ENCODE assay signal across 36 cellular contexts in the genomic region with DNA sequence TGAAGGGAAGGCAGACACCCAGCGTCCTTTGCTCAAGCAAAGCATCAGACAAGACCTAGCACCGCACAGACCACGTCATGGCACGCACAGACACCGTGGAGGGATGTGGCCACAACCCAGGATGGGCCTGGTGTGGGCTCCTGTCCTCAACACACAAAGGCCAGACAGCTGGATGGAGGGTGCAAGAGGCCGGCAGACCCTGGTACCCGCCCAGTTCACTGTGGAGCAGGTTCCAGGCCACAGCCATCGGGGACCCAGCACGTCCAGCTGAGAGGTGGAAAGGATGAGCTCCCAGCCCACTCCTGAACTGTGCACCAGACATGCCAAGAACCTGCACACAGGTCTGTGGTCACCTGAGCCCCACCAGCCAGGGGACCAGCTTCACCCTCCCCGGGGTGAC.
"Had no signal": no experiment of that assay in that cellular context is flagged by ENCODE, and none has a peak within 500 bp of the region (broad histone marks: within the 10 kb centered on the region; RNA-seq: fewer than 3 reads in every experiment).

No MANE protein-coding gene starts in this region.

- DNase-seq: activated CD4-positive, alpha-beta T cell treated with anti-CD3 and anti-CD28 coated beads, Interleukin-2, amount 10 ng/mL, durations not matched to agents 24 days and 14 days; activated CD4-positive, alpha-beta T cell treated with anti-CD3 and anti-CD28 coated beads, Interleukin-2, amount 50 U/mL, for 4 hours; activated CD4-positive, CD25-positive, alpha-beta regulatory T cell; activated CD8-positive, alpha-beta T cell treated with anti-CD3 and anti-CD28 coated beads for 36 hours; activated gamma-delta T cell treated with Interleukin-2 at 50 U/mL for 16 hours; activated naive CD4-positive, alpha-beta T cell treated with anti-CD3 and anti-CD28 coated beads for 36 hours; activated T-cell treated with anti-CD3 and anti-CD28 coated beads for 4 hours; activated T-cell treated with anti-CD3 and anti-CD28 coated beads, Interleukin-2, amount 50 U/mL, for 4 hours; adrenal gland; brain microvascular endothelial cell; central memory CD4-positive, alpha-beta T cell; MM.1S; MV-4-11; NCI-H1092; NCI-H1417; NCI-H146; NCI-H187; NCI-H2029 treated with DMSO at 0.1 percent for 48 hours; NCI-H2107; NCI-H2171; NCI-H510A; NCI-H526; NCI-H748 treated with DMSO at 0.1 percent for 48 hours; NK-92 treated with Interleukin-12 subunit alpha and Interleukin-12 subunit beta, amount 100 ng/mL, for 24 hours; PC-3; Peyer's patch; RPMI8226; SIG-M5; T-helper 1 cell; T1000; WERI-Rb-1 had no signal

- H3K4me1 ChIP-seq: adrenal gland had no signal

- H3K4me3 ChIP-seq: adrenal gland, Peyer's patch had no signal

- ATAC-seq: activated CD8-positive, alpha-beta T cell treated with anti-CD3 and anti-CD28 coated beads for 36 hours; activated naive CD4-positive, alpha-beta T cell treated with anti-CD3 and anti-CD28 coated beads, Interleukin-2, amount 50 U/mL, for 72 hours; activated T-cell treated with anti-CD3 and anti-CD28 coated beads, Interleukin-2, amount 50 U/mL, for 4 hours; PC-3; Right ventricle myocardium inferior; SK-N-SH treated with all-trans-retinoic acid at 6 μM for 48 hours had no signal

- H3K4me2 ChIP-seq: KMS-11 had no signal

- H3K9me3 Mint-ChIP-seq: activated CD4-positive, alpha-beta T cell treated with anti-CD3 and anti-CD28 coated beads, Interleukin-2, amount 10 ng/mL, durations not matched to agents 24 days and 14 days; activated CD8-positive, alpha-beta T cell treated with anti-CD3 and anti-CD28 coated beads for 36 hours; activated naive CD4-positive, alpha-beta T cell treated with anti-CD3 and anti-CD28 coated beads for 36 hours; activated naive CD4-positive, alpha-beta T cell treated with anti-CD3 and anti-CD28 coated beads, Interleukin-2, amount 50 U/mL, for 72 hours; activated T-cell treated with anti-CD3 and anti-CD28 coated beads, Interleukin-2, amount 50 U/mL, for 4 hours; activated T-helper 1 cell treated with anti-CD3 and anti-CD28 coated beads, Interleukin-12 subunit alpha, Interleukin-12 subunit beta, Interleukin-2, Interleukin-4 antibody, amounts not matched to agents 30 ng/mL and 10 ng/mL and 1 ng/mL, durations not matched to agents 14 hours and 24 hours and 36 hours had no signal

- H3K9ac ChIP-seq: KMS-11 had no signal

- H3K27ac ChIP-seq: adrenal gland, brain microvascular endothelial cell, KMS-11, Peyer's patch, WERI-Rb-1 had no signal

- H3K9me3 ChIP-seq: adrenal gland, Peyer's patch had no signal

- H3K27me3 Mint-ChIP-seq: activated CD4-positive, alpha-beta T cell treated with anti-CD3 and anti-CD28 coated beads, Interleukin-2, amount 10 ng/mL, durations not matched to agents 24 days and 14 days; activated CD8-positive, alpha-beta T cell treated with anti-CD3 and anti-CD28 coated beads for 36 hours had no signal

- H3K4me1 Mint-ChIP-seq: activated CD4-positive, alpha-beta T cell treated with anti-CD3 and anti-CD28 coated beads, Interleukin-2, amount 10 ng/mL, durations not matched to agents 24 days and 14 days had no signal

- H3K27ac Mint-ChIP-seq: activated CD4-positive, alpha-beta T cell treated with anti-CD3 and anti-CD28 coated beads, Interleukin-2, amount 10 ng/mL, durations not matched to agents 24 days and 14 days; activated CD8-positive, alpha-beta T cell treated with anti-CD3 and anti-CD28 coated beads for 36 hours; activated naive CD4-positive, alpha-beta T cell treated with anti-CD3 and anti-CD28 coated beads for 36 hours; activated T-helper 1 cell treated with anti-CD3 and anti-CD28 coated beads, Interleukin-12 subunit alpha, Interleukin-12 subunit beta, Interleukin-2, Interleukin-4 antibody, amounts not matched to agents 30 ng/mL and 10 ng/mL and 1 ng/mL, durations not matched to agents 14 hours and 24 hours and 36 hours had no signal

- H3K27me3 ChIP-seq: adrenal gland, brain microvascular endothelial cell, Peyer's patch had no signal

- H3K4me3 Mint-ChIP-seq: activated CD4-positive, alpha-beta T cell treated with anti-CD3 and anti-CD28 coated beads, Interleukin-2, amount 10 ng/mL, durations not matched to agents 24 days and 14 days; activated CD8-positive, alpha-beta T cell treated with anti-CD3 and anti-CD28 coated beads for 36 hours; activated naive CD4-positive, alpha-beta T cell treated with anti-CD3 and anti-CD28 coated beads for 36 hours; activated T-cell treated with anti-CD3 and anti-CD28 coated beads, Interleukin-2, amount 50 U/mL, for 4 hours; activated T-helper 1 cell treated with anti-CD3 and anti-CD28 coated beads, Interleukin-12 subunit alpha, Interleukin-12 subunit beta, Interleukin-2, Interleukin-4 antibody, amounts not matched to agents 30 ng/mL and 10 ng/mL and 1 ng/mL, durations not matched to agents 14 hours and 24 hours and 36 hours had no signal
